Comparison of ENCODE assay signal across 30 cellular contexts in genomic region chr12:99920561-99920960, GRCh38.
"Had no signal": no experiment of that assay in that cellular context is flagged by ENCODE, and none has a peak within 500 bp of the region (broad histone marks: within the 10 kb centered on the region; RNA-seq: fewer than 3 reads in every experiment).

No MANE protein-coding gene starts in this region.

- H3K27me3 ChIP-seq: adrenal gland, body of pancreas, cardiac muscle cell, colonic mucosa, gastrocnemius medialis, stomach, thyroid gland, upper lobe of left lung, vagina had no signal

- H3K27ac ChIP-seq: adrenal gland, body of pancreas, cardiac muscle cell, colonic mucosa, gastrocnemius medialis, parathyroid adenoma, psoas muscle, stomach, thyroid gland, upper lobe of left lung, vagina had no signal

- DNase-seq: activated CD4-positive, alpha-beta T cell treated with anti-CD3 and anti-CD28 coated beads for 4 hours; activated CD4-positive, alpha-beta T cell treated with anti-CD3 and anti-CD28 coated beads, Interleukin-2, amount 50 U/mL, for 4 hours; activated CD8-positive, alpha-beta memory T cell treated with anti-CD3 and anti-CD28 coated beads for 24 hours; activated effector memory CD4-positive, alpha-beta T cell treated with anti-CD3 and anti-CD28 coated beads, Interleukin-2, amount 50 U/mL, for 16 hours; activated naive CD4-positive, alpha-beta T cell treated with anti-CD3 and anti-CD28 coated beads for 36 hours; activated naive CD8-positive, alpha-beta T cell treated with anti-CD3 and anti-CD28 coated beads for 36 hours; adrenal gland; aorta; body of pancreas; cerebellar nuclear complex; colonic mucosa; effector memory CD4-positive, alpha-beta T cell; erythroblast; gastrocnemius medialis; glutamatergic neuron; left cardiac atrium; naive thymus-derived CD8-positive, alpha-beta T cell; nucleus accumbens; psoas muscle; stimulated activated CD4-positive, alpha-beta T cell treated with anti-CD3 and anti-CD28 coated beads, Interleukin-15, amount 100 ng/mL, for 24 hours; stimulated activated CD4-positive, alpha-beta T cell treated with anti-CD3 and anti-CD28 coated beads, Interleukin-2, amount 100 ng/mL, for 24 hours; stimulated activated naive B cell treated with anti-CD40 and anti-IgM and Interleukin-4, amounts not matched to agents 10 μg/mL and 1 μg/mL and 100 μg/mL, for 72 hours; stomach; thyroid gland; upper lobe of left lung had no signal

- H3K79me2 ChIP-seq: parathyroid adenoma had no signal

- H3K4me3 Mint-ChIP-seq: activated naive CD4-positive, alpha-beta T cell treated with anti-CD3 and anti-CD28 coated beads for 36 hours; activated naive CD8-positive, alpha-beta T cell treated with anti-CD3 and anti-CD28 coated beads for 36 hours; activated T-helper 1 cell treated with anti-CD3 and anti-CD28 coated beads, Interleukin-12 subunit alpha, Interleukin-12 subunit beta, Interleukin-2, Interleukin-4 antibody, amounts not matched to agents 30 ng/mL and 10 ng/mL and 1 ng/mL, durations not matched to agents 14 hours and 24 hours and 36 hours; naive thymus-derived CD8-positive, alpha-beta T cell; neural crest cell; stimulated activated naive B cell treated with anti-CD40 and anti-IgM and Interleukin-4, amounts not matched to agents 10 μg/mL and 1 μg/mL and 100 μg/mL, for 72 hours had no signal

- H3K27me3 Mint-ChIP-seq: activated naive CD8-positive, alpha-beta T cell treated with anti-CD3 and anti-CD28 coated beads for 36 hours; stimulated activated naive B cell treated with anti-CD40 and anti-IgM and Interleukin-4, amounts not matched to agents 10 μg/mL and 1 μg/mL and 100 μg/mL, for 72 hours had no signal

- H3K9me3 Mint-ChIP-seq: activated naive CD4-positive, alpha-beta T cell treated with anti-CD3 and anti-CD28 coated beads for 36 hours; activated naive CD8-positive, alpha-beta T cell treated with anti-CD3 and anti-CD28 coated beads for 36 hours; activated T-helper 1 cell treated with anti-CD3 and anti-CD28 coated beads, Interleukin-12 subunit alpha, Interleukin-12 subunit beta, Interleukin-2, Interleukin-4 antibody, amounts not matched to agents 30 ng/mL and 10 ng/mL and 1 ng/mL, durations not matched to agents 14 hours and 24 hours and 36 hours; neural crest cell had no signal

- H3K4me1 ChIP-seq: adrenal gland, body of pancreas, colonic mucosa, gastrocnemius medialis, parathyroid adenoma, psoas muscle, stomach, thyroid gland, upper lobe of left lung, vagina had no signal

- H3K4me1 Mint-ChIP-seq: activated naive CD8-positive, alpha-beta T cell treated with anti-CD3 and anti-CD28 coated beads for 36 hours; naive thymus-derived CD8-positive, alpha-beta T cell; neural crest cell; stimulated activated naive B cell treated with anti-CD40 and anti-IgM and Interleukin-4, amounts not matched to agents 10 μg/mL and 1 μg/mL and 100 μg/mL, for 72 hours had no signal

- H3K27ac Mint-ChIP-seq: activated naive CD4-positive, alpha-beta T cell treated with anti-CD3 and anti-CD28 coated beads for 36 hours; activated naive CD8-positive, alpha-beta T cell treated with anti-CD3 and anti-CD28 coated beads for 36 hours; activated T-helper 1 cell treated with anti-CD3 and anti-CD28 coated beads, Interleukin-12 subunit alpha, Interleukin-12 subunit beta, Interleukin-2, Interleukin-4 antibody, amounts not matched to agents 30 ng/mL and 10 ng/mL and 1 ng/mL, durations not matched to agents 14 hours and 24 hours and 36 hours; naive thymus-derived CD8-positive, alpha-beta T cell; stimulated activated naive B cell treated with anti-CD40 and anti-IgM and Interleukin-4, amounts not matched to agents 10 μg/mL and 1 μg/mL and 100 μg/mL, for 72 hours had no signal

- H2AFZ ChIP-seq: parathyroid adenoma had no signal

- H3K36me3 Mint-ChIP-seq: activated naive CD8-positive, alpha-beta T cell treated with anti-CD3 and anti-CD28 coated beads for 36 hours; naive thymus-derived CD8-positive, alpha-beta T cell; stimulated activated naive B cell treated with anti-CD40 and anti-IgM and Interleukin-4, amounts not matched to agents 10 μg/mL and 1 μg/mL and 100 μg/mL, for 72 hours had no signal

- H3K36me3 ChIP-seq: adrenal gland, cardiac muscle cell, colonic mucosa, gastrocnemius medialis, stomach, thyroid gland, upper lobe of left lung, vagina had no signal

- H3K4me3 ChIP-seq: adrenal gland, body of pancreas, cardiac muscle cell, colonic mucosa, gastrocnemius medialis, psoas muscle, stomach, thyroid gland, upper lobe of left lung, vagina had no signal

- ATAC-seq: body of pancreas; gastrocnemius medialis; left cardiac atrium; naive thymus-derived CD8-positive, alpha-beta T cell; psoas muscle; stimulated activated naive B cell treated with anti-CD40 and anti-IgM and Interleukin-4, amounts not matched to agents 10 μg/mL and 1 μg/mL and 100 μg/mL, for 72 hours had no signal
